ENCODE assay signal across 1 cellular context in genomic region chr5:149747141-149747832, GRCh38.
TF ChIP-seq lines count a peak whose summit lies in the region.

No MANE protein-coding gene starts in this region.

TF ChIP-seq in WTC11, 78 proteins besides CTCF, POLR2A, EP300 and RAD21 (continued from another document):
- TF ChIP-seq PREB (CRISPR knock-in tag; IDR thresholded peaks at IDR 0.05; ENCODE audit: borderline replicate concordance) = no peak
- no peak for TF ChIP-seq ZBTB21 (CRISPR knock-in tag; IDR thresholded peaks at IDR 0.05; ENCODE audit: borderline replicate concordance)
- no peak for TF ChIP-seq CBFB (CRISPR knock-in tag; IDR thresholded peaks at IDR 0.05; ENCODE audit: low read depth)
- TF ChIP-seq TCF7 (CRISPR knock-in tag; IDR thresholded peaks at IDR 0.05; ENCODE audit: low read depth) = no peak
- no peak for TF ChIP-seq MLX (CRISPR knock-in tag; IDR thresholded peaks at IDR 0.05)
- TF ChIP-seq NR1H2 (CRISPR knock-in tag; IDR thresholded peaks at IDR 0.05) = no peak
- no peak for TF ChIP-seq RORB (CRISPR knock-in tag; IDR thresholded peaks at IDR 0.05)
- no peak for TF ChIP-seq ZNF263 (CRISPR knock-in tag; IDR thresholded peaks at IDR 0.05; ENCODE audit: low read depth)
- no peak for TF ChIP-seq FOXJ3 (CRISPR knock-in tag; IDR thresholded peaks at IDR 0.05; ENCODE audit: borderline replicate concordance)
- no peak for TF ChIP-seq ATF1 (CRISPR knock-in tag; IDR thresholded peaks at IDR 0.05)
- TF ChIP-seq E2F1 (CRISPR knock-in tag; IDR thresholded peaks at IDR 0.05) = no peak
- TF ChIP-seq ZNF138 (CRISPR knock-in tag; conservative IDR thresholded peaks at IDR 0.05) = no peak
- no peak for TF ChIP-seq PRDM15 (CRISPR knock-in tag; IDR thresholded peaks at IDR 0.05)
